ENCODE assay signal across 8 cellular contexts in genomic region chr6:157274116-157274470, GRCh38. TPM values are rescaled to one million over a fixed set of nuclear protein-coding genes. Genes with fewer than 3 reads are reported as not detected.
A peak's percentile ranks its signal among the peaks of the same experiment; 100 is the strongest.
DNase-seq lines count a peak whose midpoint lies in the region; ATAC-seq and TF ChIP-seq lines count a peak whose summit lies in the region.

No MANE protein-coding gene starts in this region.

- H3K4me3 Mint-ChIP-seq in activated naive CD4-positive, alpha-beta T cell treated with anti-CD3 and anti-CD28 coated beads, Interleukin-2, amount 10 ng/mL, durations not matched to agents 7 days and 5 days, result peak overlapping the region; percentile 85
- peak overlapping the region; percentile 86 for H3K4me3 Mint-ChIP-seq in type B pancreatic cell

- WGBS in right lobe of liver (ENCODE audit: insufficient coverage, low coverage, low lambda C conversion rate, missing lambda C conversion rate), result 7% methylated on average over 5 of the region's 18 CpGs

- no peak for TF ChIP-seq CTCF in right lobe of liver (IDR thresholded peaks at IDR 0.05)
- no peak for TF ChIP-seq CTCF in type B pancreatic cell (conservative IDR thresholded peaks at IDR 0.05)

- H3K36me3 ChIP-seq in adipocyte (ENCODE audit: control insufficient read depth, insufficient read depth, low read length, severe bottlenecking), result no peaks in the 10 kb centered on the region
- no peaks in the 10 kb centered on the region for H3K36me3 ChIP-seq in right lobe of liver

- H3K9me3 ChIP-seq in adipocyte (ENCODE audit: control insufficient read depth, low read length) (no peaks in the 10 kb centered on the region), right lobe of liver (no peaks in the 10 kb centered on the region)

- peak overlapping the region; percentile 91 for H3K27ac Mint-ChIP-seq in activated naive CD4-positive, alpha-beta T cell treated with anti-CD3 and anti-CD28 coated beads, Interleukin-2, amount 10 ng/mL, durations not matched to agents 7 days and 5 days
- peak overlapping the region; percentile 94 for H3K27ac Mint-ChIP-seq in type B pancreatic cell

- TF ChIP-seq POLR2A in right lobe of liver (IDR thresholded peaks at IDR 0.05), result no peak

- H3K27me3 ChIP-seq in adipocyte (replicated peaks; ENCODE audit: control insufficient read depth, insufficient read depth, low read length) (no peaks in the 10 kb centered on the region), right lobe of liver (no peaks in the 10 kb centered on the region)

- peak overlapping the region; percentile 87 for H3K9ac ChIP-seq in adipocyte (ENCODE audit: low read length)

- H3K9me3 Mint-ChIP-seq in activated naive CD4-positive, alpha-beta T cell treated with anti-CD3 and anti-CD28 coated beads, Interleukin-2, amount 10 ng/mL, durations not matched to agents 7 days and 5 days, result peaks cover 9% of the 10 kb centered on the region
- peaks cover 8% of the 10 kb centered on the region for H3K9me3 Mint-ChIP-seq in type B pancreatic cell

- H3K4me1 ChIP-seq in adipocyte (ENCODE audit: control insufficient read depth, insufficient read depth, low read length) (peaks cover 9% of the 10 kb centered on the region), right lobe of liver (peaks cover 0 to 6% (median 0%) of the 10 kb centered on the region in 4 donors)

- no peak for DNase-seq in activated naive CD4-positive, alpha-beta T cell treated with anti-CD3 and anti-CD28 coated beads, Interleukin-2, amount 10 ng/mL, durations not matched to agents 7 days and 5 days
- DNase-seq in activated naive CD4-positive, alpha-beta T cell treated with anti-CD3 and anti-CD28 coated beads, Interleukin-2, amount 50 U/mL, for 16 hours, result no peak
- DNase-seq in adipocyte (ENCODE audit: low read depth), result peak; percentile 2
- DNase-seq in right lobe of liver, result no peak
- DNase-seq in type B pancreatic cell (ENCODE audit: extremely low spot score, unreplicated experiment), result no peak
- DNase-seq in A172 (ENCODE audit: low spot score), result no peak
- DNase-seq in dedifferentiated amniotic fluid mesenchymal stem cell (ENCODE audit: extremely low spot score), result no peak

- peaks cover 14% of the 10 kb centered on the region for H3K4me1 Mint-ChIP-seq in activated naive CD4-positive, alpha-beta T cell treated with anti-CD3 and anti-CD28 coated beads, Interleukin-2, amount 10 ng/mL, durations not matched to agents 7 days and 5 days
- peaks cover 8% of the 10 kb centered on the region for H3K4me1 Mint-ChIP-seq in type B pancreatic cell (ENCODE audit: unreplicated experiment)

- peaks cover 4% of the 10 kb centered on the region for H3K36me3 Mint-ChIP-seq in activated naive CD4-positive, alpha-beta T cell treated with anti-CD3 and anti-CD28 coated beads, Interleukin-2, amount 10 ng/mL, durations not matched to agents 7 days and 5 days
- peaks cover 9% of the 10 kb centered on the region for H3K36me3 Mint-ChIP-seq in type B pancreatic cell

- ATAC-seq in right lobe of liver (no peak), HG03025 (IDR thresholded peaks at IDR 0.05; ENCODE audit: low FRiP score, unreplicated experiment) (no peak)

- intact Hi-C loops in right lobe of liver (cut with DNase I), result no loop called here

- peak overlapping the region; percentile 66 to 83 (median 70) for H3K27ac ChIP-seq in right lobe of liver

- H3K27me3 Mint-ChIP-seq in activated naive CD4-positive, alpha-beta T cell treated with anti-CD3 and anti-CD28 coated beads, Interleukin-2, amount 10 ng/mL, durations not matched to agents 7 days and 5 days, result peaks cover 43% of the 10 kb centered on the region
- H3K27me3 Mint-ChIP-seq in type B pancreatic cell, result peaks cover 8% of the 10 kb centered on the region

- H3K4me3 ChIP-seq in adipocyte (ENCODE audit: low read length), result peak overlapping the region; percentile 77
- H3K4me3 ChIP-seq in right lobe of liver, result peak overlapping the region; percentile 56 to 58 (median 58)

- CTCF ChIA-PET in activated naive CD4-positive, alpha-beta T cell treated with anti-CD3 and anti-CD28 coated beads, Interleukin-2, amount 10 ng/mL, durations not matched to agents 7 days and 5 days (lab: Charles Lee), result interaction anchor here (1.2 to 2.8 kb wide), 6 partner anchors 12 to 238 kb away, joined by 3 to 15 read pairs (median 4); no protein-coding TSS in a partner anchor

RNA-seq across cellular contexts. Expression of gene TMEM242, which starts 49.2 kb away (rescaled TPM):
- 1 to 10 TPM; 4.4 to 8.8 (median 7.3) TPM for total RNA-seq in right lobe of liver
- total RNA-seq in type B pancreatic cell (ENCODE audit: low replicate concordance), result 10.1 and 11.7 TPM in 2 replicates
- 2.8 and 5.4 TPM in 2 replicates for total RNA-seq in A172 (2014; rRNA removed; shearing (Covaris generic))
